29 cellular contexts compared by ENCODE assay signal in genomic region chr1:56490619-56491018, GRCh38.
"Had no signal": no experiment of that assay in that cellular context is flagged by ENCODE, and none has a peak within 500 bp of the region (broad histone marks: within the 10 kb centered on the region; RNA-seq: fewer than 3 reads in every experiment).

No MANE protein-coding gene starts in this region.

- H3K4me2 ChIP-seq: hepatocyte, smooth muscle cell had no signal

- DNase-seq: activated CD4-positive, alpha-beta T cell treated with anti-CD3 and anti-CD28 coated beads for 48 hours; activated CD4-positive, alpha-beta T cell treated with anti-CD3 and anti-CD28 coated beads, Interleukin-2, amount 50 U/mL, for 48 hours; activated CD8-positive, alpha-beta memory T cell treated with anti-CD3 and anti-CD28 coated beads for 24 hours; activated effector memory CD4-positive, alpha-beta T cell treated with Interleukin-2 at 50 U/mL for 16 hours; activated naive CD4-positive, alpha-beta T cell treated with Interleukin-2 at 50 U/mL for 16 hours; aorta; body of pancreas; colonic mucosa; effector CD8-positive, alpha-beta T cell; islet precursor cell; left ventricle myocardium inferior; natural killer cell; ovary; stimulated activated CD4-positive, alpha-beta T cell treated with anti-CD3 and anti-CD28 coated beads, Interleukin-1b, Interleukin-23, amount 100 ng/mL, for 48 hours; stimulated activated CD4-positive, alpha-beta T cell treated with anti-CD3 and anti-CD28 coated beads, Interleukin-4, amount 100 ng/mL, for 4 hours; stimulated activated CD8-positive, alpha-beta memory T cell treated with anti-CD3 and anti-CD28 coated beads, Interleukin-4, amount 100 ng/mL, for 48 hours; stimulated activated naive CD8-positive, alpha-beta T cell treated with anti-CD3 and anti-CD28 coated beads, Interleukin-15, amount 100 ng/mL, for 72 hours; T-helper 9 cell had no signal

- H3K9me3 Mint-ChIP-seq: natural killer cell; stimulated activated memory B cell treated with anti-CD40 and anti-IgM and Interleukin-4, amounts not matched to agents 10 μg/mL and 1 μg/mL and 100 μg/mL, for 72 hours; T-helper 1 cell treated with Interleukin-12 subunit alpha and Interleukin-12 subunit beta and Interleukin-4 antibody, amounts not matched to agents 30 μg/mL and 1 μg/mL, for 36 hours had no signal

- H3K27me3 Mint-ChIP-seq: activated naive CD8-positive, alpha-beta T cell; stimulated activated memory B cell treated with anti-CD40 and anti-IgM and Interleukin-4, amounts not matched to agents 10 μg/mL and 1 μg/mL and 100 μg/mL, for 72 hours; stimulated activated naive CD8-positive, alpha-beta T cell treated with anti-CD3 and anti-CD28 coated beads, Interleukin-15, amount 100 ng/mL, for 72 hours had no signal

- H3K79me2 ChIP-seq: hepatocyte had no signal

- H3K9me3 ChIP-seq: body of pancreas, colonic mucosa, gastroesophageal sphincter, ovary, prostate gland had no signal

- H3K4me3 Mint-ChIP-seq: activated naive CD8-positive, alpha-beta T cell; natural killer cell; stimulated activated memory B cell treated with anti-CD40 and anti-IgM and Interleukin-4, amounts not matched to agents 10 μg/mL and 1 μg/mL and 100 μg/mL, for 72 hours; stimulated activated naive CD8-positive, alpha-beta T cell treated with anti-CD3 and anti-CD28 coated beads, Interleukin-15, amount 100 ng/mL, for 72 hours; T-helper 1 cell treated with Interleukin-12 subunit alpha and Interleukin-12 subunit beta and Interleukin-4 antibody, amounts not matched to agents 30 μg/mL and 1 μg/mL, for 36 hours had no signal

- H2AFZ ChIP-seq: hepatocyte had no signal

- H3K36me3 ChIP-seq: colonic mucosa, ovary, prostate gland had no signal

- FAIRE-seq: endometrium, TTC549 had no signal

- H3K4me3 ChIP-seq: body of pancreas, colonic mucosa, gastroesophageal sphincter, hepatocyte, left ventricle myocardium inferior, ovary, prostate gland, smooth muscle cell had no signal

- ATAC-seq: activated CD4-positive, CD25-positive, alpha-beta regulatory T cell treated with anti-CD3 and anti-CD28 coated beads, Interleukin-2, amount 50 U/mL, for 24 hours; natural killer cell; stimulated activated memory B cell treated with anti-CD40 and anti-IgM and Interleukin-4, amounts not matched to agents 10 μg/mL and 1 μg/mL and 100 μg/mL, for 72 hours; stimulated activated naive CD8-positive, alpha-beta T cell treated with anti-CD3 and anti-CD28 coated beads, Interleukin-15, amount 100 ng/mL, for 72 hours had no signal

- H3K4me1 Mint-ChIP-seq: natural killer cell; stimulated activated memory B cell treated with anti-CD40 and anti-IgM and Interleukin-4, amounts not matched to agents 10 μg/mL and 1 μg/mL and 100 μg/mL, for 72 hours; stimulated activated naive CD8-positive, alpha-beta T cell treated with anti-CD3 and anti-CD28 coated beads, Interleukin-15, amount 100 ng/mL, for 72 hours had no signal

- H3K27me3 ChIP-seq: body of pancreas, colonic mucosa, gastroesophageal sphincter, hepatocyte, ovary had no signal

- H3K27ac ChIP-seq: colonic mucosa, hepatocyte, ovary, prostate gland, VCaP had no signal

- H3K36me3 Mint-ChIP-seq: activated naive CD8-positive, alpha-beta T cell; natural killer cell had no signal

- H3K27ac Mint-ChIP-seq: activated naive CD8-positive, alpha-beta T cell; natural killer cell; stimulated activated memory B cell treated with anti-CD40 and anti-IgM and Interleukin-4, amounts not matched to agents 10 μg/mL and 1 μg/mL and 100 μg/mL, for 72 hours; stimulated activated naive CD8-positive, alpha-beta T cell treated with anti-CD3 and anti-CD28 coated beads, Interleukin-15, amount 100 ng/mL, for 72 hours; T-helper 1 cell treated with Interleukin-12 subunit alpha and Interleukin-12 subunit beta and Interleukin-4 antibody, amounts not matched to agents 30 μg/mL and 1 μg/mL, for 36 hours had no signal

- H3K4me1 ChIP-seq: colonic mucosa, prostate gland had no signal
